ENCODE assay signal across 8 cellular contexts in genomic region chr15:40471105-40471777, GRCh38. TPM values are rescaled to one million over a fixed set of nuclear protein-coding genes. Genes with fewer than 3 reads are reported as not detected.
DNase-seq lines count a peak whose midpoint lies in the region; ATAC-seq and TF ChIP-seq lines count a peak whose summit lies in the region.

No MANE protein-coding gene starts in this region.

- intact Hi-C loops in sigmoid colon (cut with DNase I) = loop anchor here (2.0 to 5.0 kb wide), 3 partner anchors 30 to 96 kb away; partner anchors contain the start of genes BAHD1, CCDC32 and RPUSD2

- peak overlapping the region; percentile 88 for H3K4me3 Mint-ChIP-seq in activated naive CD4-positive, alpha-beta T cell treated with anti-CD3 and anti-CD28 coated beads, Interleukin-2, amount 10 ng/mL, durations not matched to agents 7 days and 5 days

- no peaks in the 10 kb centered on the region for H3K9me3 ChIP-seq in right atrium auricular region
- H3K9me3 ChIP-seq in sigmoid colon = no peaks in the 10 kb centered on the region

- H3K4me1 Mint-ChIP-seq in activated naive CD4-positive, alpha-beta T cell treated with anti-CD3 and anti-CD28 coated beads, Interleukin-2, amount 10 ng/mL, durations not matched to agents 7 days and 5 days = peaks cover 34% of the 10 kb centered on the region

- H3K27me3 Mint-ChIP-seq in activated naive CD4-positive, alpha-beta T cell treated with anti-CD3 and anti-CD28 coated beads, Interleukin-2, amount 10 ng/mL, durations not matched to agents 7 days and 5 days = peaks cover 17% of the 10 kb centered on the region

- H3K4me3 ChIP-seq in Jurkat, Clone E6-1 (ENCODE audit: low read length) = peak overlapping the region; percentile 68
- peak overlapping the region; percentile 80 to 96 for H3K4me3 ChIP-seq in right atrium auricular region
- peak overlapping the region; percentile 61 to 92 (median 82) for H3K4me3 ChIP-seq in sigmoid colon

- H3K36me3 Mint-ChIP-seq in activated naive CD4-positive, alpha-beta T cell treated with anti-CD3 and anti-CD28 coated beads, Interleukin-2, amount 10 ng/mL, durations not matched to agents 7 days and 5 days = peaks cover 12% of the 10 kb centered on the region

- no peak for TF ChIP-seq POLR2A in sigmoid colon (IDR thresholded peaks at IDR 0.05)

- CTCF ChIA-PET in activated naive CD4-positive, alpha-beta T cell treated with anti-CD3 and anti-CD28 coated beads, Interleukin-2, amount 10 ng/mL, durations not matched to agents 7 days and 5 days (lab: Charles Lee) = interaction anchor here (1.0 kb wide), 1 partner anchor 18 kb away, joined by 3 read pairs; no protein-coding TSS in a partner anchor

- no peak for DNase-seq in Jurkat, Clone E6-1 (ENCODE audit: low read depth, low spot score)
- DNase-seq in activated naive CD4-positive, alpha-beta T cell treated with anti-CD3 and anti-CD28 coated beads, Interleukin-2, amount 10 ng/mL, durations not matched to agents 7 days and 5 days = no peak
- DNase-seq in right atrium auricular region (ENCODE audit: low spot score) (no peak), sigmoid colon (no peak), cerebellum (ENCODE audit: low spot score) (no peak), iPS-NIHi11 (ENCODE audit: low spot score) (no peak)

- H3K4me1 ChIP-seq in right atrium auricular region (peaks cover 0 to 20% of the 10 kb centered on the region in 2 donors), sigmoid colon (peaks cover 0 to 22% (median 18%) of the 10 kb centered on the region in 4 donors)

- TF ChIP-seq EP300 in sigmoid colon (IDR thresholded peaks at IDR 0.05) = no peak

- TF ChIP-seq CTCF in C4-2B (conservative IDR thresholded peaks at IDR 0.05) (no peak), right atrium auricular region (IDR thresholded peaks at IDR 0.05) (no peak), sigmoid colon (IDR thresholded peaks at IDR 0.05) (no peak)

- H3K36me3 ChIP-seq in right atrium auricular region (peaks cover 3% of the 10 kb centered on the region), sigmoid colon (peaks cover 0 to 7% (median 2%) of the 10 kb centered on the region in 4 donors)

- peak overlapping the region; percentile 86 for H3K27ac ChIP-seq in C4-2B
- peak overlapping the region; percentile 86 to 93 for H3K27ac ChIP-seq in right atrium auricular region
- H3K27ac ChIP-seq in sigmoid colon = peak overlapping the region; percentile 84 to 89 (median 88)

- no peaks in the 10 kb centered on the region for H3K9me3 Mint-ChIP-seq in activated naive CD4-positive, alpha-beta T cell treated with anti-CD3 and anti-CD28 coated beads, Interleukin-2, amount 10 ng/mL, durations not matched to agents 7 days and 5 days

- ATAC-seq in GM19463 (IDR thresholded peaks at IDR 0.05; ENCODE audit: unreplicated experiment) = peak; percentile 37

- no peaks in the 10 kb centered on the region for H3K27me3 ChIP-seq in right atrium auricular region
- no peaks in the 10 kb centered on the region for H3K27me3 ChIP-seq in sigmoid colon

- peak overlapping the region; percentile 88 for H3K27ac Mint-ChIP-seq in activated naive CD4-positive, alpha-beta T cell treated with anti-CD3 and anti-CD28 coated beads, Interleukin-2, amount 10 ng/mL, durations not matched to agents 7 days and 5 days

- 0 to 1% methylated on average over 58 of the region's 58 CpGs for WGBS in sigmoid colon, 2 donors

RNA-seq across cellular contexts. Expression of gene CHST14, which starts 0.5 kb away (rescaled TPM):
- polyA plus RNA-seq in Jurkat, Clone E6-1 (2012; ENCODE audit: insufficient read depth, insufficient read length) = 22.4 TPM
- total RNA-seq in right atrium auricular region (10 to 100 TPM; 13.2 to 14.2 TPM), sigmoid colon (10 to 100 TPM in 1 of 4 donors, 1 to 10 TPM in 3; 6.4 to 10.2 (median 7.4) TPM), cerebellum (3.8 TPM)
- 1 to 10 TPM; 1.2 to 6.2 (median 1.2) TPM for polyA plus RNA-seq in sigmoid colon

RNA-seq across cellular contexts. Expression of gene BAHD1, which starts 30.5 kb away (rescaled TPM):
- polyA plus RNA-seq in Jurkat, Clone E6-1 (2012; ENCODE audit: insufficient read depth, insufficient read length) = 25.8 TPM
- 10 to 100 TPM; 11.6 to 19.2 TPM for total RNA-seq in right atrium auricular region
- 10 to 100 TPM in 1 of 4 donors, 1 to 10 TPM in 3; 7.7 to 16.3 (median 9.3) TPM for total RNA-seq in sigmoid colon
- 10 to 100 TPM in 2 of 3 donors, 1 to 10 TPM in 1; 9.6 to 20.2 (median 14.1) TPM for polyA plus RNA-seq in sigmoid colon
- total RNA-seq in cerebellum = 6.3 TPM
